11 cellular contexts compared by ENCODE assay signal in genomic region chr16:7541026-7541425, GRCh38.
"Had no signal": no experiment of that assay in that cellular context is flagged by ENCODE, and none has a peak within 500 bp of the region (broad histone marks: within the 10 kb centered on the region; RNA-seq: fewer than 3 reads in every experiment).

No MANE protein-coding gene starts in this region.

- H3K4me2 ChIP-seq: GM23338 had no signal

- H3K9ac ChIP-seq: GM23248 had no signal

- H2AFZ ChIP-seq: GM23248, GM23338 had no signal

- H3K4me1 Mint-ChIP-seq: GM23338 had no signal

- DNase-seq: GM23248, GOT3, H7, H9, HCEC 1CT, HFFc6 had no signal

- H3K27ac ChIP-seq: GM23248 had no signal

- H3K36me3 ChIP-seq: HAP-1 had no signal

- H3K27ac Mint-ChIP-seq: GM23338, H9, HFFc6 had no signal

- H3K4me3 ChIP-seq: GM23248, GM23338, HAP-1 had no signal

- H3K4me1 ChIP-seq: HAP-1 had no signal

- H3K9me3 ChIP-seq: HAP-1 had no signal

- FAIRE-seq: H1, H54 had no signal

- ATAC-seq: GM23338, HCT116 had no signal

- H3K9me3 Mint-ChIP-seq: GM23338 had no signal

- H3K4me3 Mint-ChIP-seq: GM23338, H9, HFFc6 had no signal
